In the genomic region with DNA sequence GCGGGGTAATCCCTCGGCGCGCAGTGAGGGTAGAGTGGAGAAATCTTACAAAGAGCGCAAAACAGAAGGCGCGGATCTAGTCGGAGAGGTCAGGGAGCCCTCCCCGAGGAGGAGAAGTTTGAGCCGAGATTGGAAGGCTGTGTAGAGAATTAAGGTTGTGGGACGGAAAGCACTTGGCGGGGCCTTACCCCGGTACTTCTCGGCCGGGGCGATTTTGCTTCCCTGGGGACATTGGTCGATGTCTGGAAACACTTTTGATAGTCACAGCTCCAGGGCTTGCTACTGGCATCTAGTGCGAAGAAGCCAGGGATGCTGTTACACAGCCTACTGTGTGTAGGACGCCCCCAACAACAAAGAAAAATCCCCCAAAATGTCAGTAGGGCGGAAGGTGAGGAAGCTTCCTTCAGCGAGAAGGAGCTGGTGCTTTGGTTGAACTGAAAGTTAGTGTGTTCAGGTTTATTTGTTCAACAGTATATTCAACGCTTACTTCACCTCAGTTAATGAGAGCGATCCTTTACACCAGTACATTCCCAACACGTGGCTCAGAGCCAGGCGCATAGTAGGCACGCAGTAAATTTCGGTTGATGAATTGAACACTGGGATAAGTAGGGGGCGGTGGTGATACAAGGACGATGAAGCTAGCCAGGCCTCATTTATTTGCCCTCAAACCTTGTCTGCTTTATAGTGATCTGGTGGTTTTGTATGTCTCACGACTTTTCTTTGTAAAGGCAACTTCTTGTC, we compare ENCODE assay signal across 8 cellular contexts.
DNase-seq lines count a peak whose midpoint lies in the region; ATAC-seq and TF ChIP-seq lines count a peak whose summit lies in the region.

No MANE protein-coding gene starts in this region.

- DNase-seq in COLO829 (ENCODE audit: low spot score) (peak; percentile 7), NT2/D1 (ENCODE audit: low read depth, low spot score) (no peak), brain microvascular endothelial cell (peak; percentile 15), SW480 (ENCODE audit: low spot score) (no peak)
- peak in 1 of 2 donors; percentile 8 for DNase-seq in stimulated activated naive CD8-positive, alpha-beta T cell treated with anti-CD3 and anti-CD28 coated beads, Interleukin-15, amount 100 ng/mL, for 72 hours

- in situ Hi-C loops in brain microvascular endothelial cell (cut with HindIII; ENCODE audit: low pct_ligation_motif_present, low sequenced_read_pairs), result no loop called here

- ATAC-seq in GM21447 (IDR thresholded peaks at IDR 0.05; ENCODE audit: unreplicated experiment) (peak; percentile 1), HG02970 (IDR thresholded peaks at IDR 0.05; ENCODE audit: low FRiP score, unreplicated experiment) (no peak)
- ATAC-seq in stimulated activated naive CD8-positive, alpha-beta T cell treated with anti-CD3 and anti-CD28 coated beads, Interleukin-15, amount 100 ng/mL, for 72 hours, result no peak

- peak overlapping the region; percentile 96 for H3K9ac ChIP-seq in NT2/D1 (ENCODE audit: insufficient read length, low read depth)

- peak overlapping the region; percentile 96 to 97 for H3K27ac Mint-ChIP-seq in stimulated activated naive CD8-positive, alpha-beta T cell treated with anti-CD3 and anti-CD28 coated beads, Interleukin-15, amount 100 ng/mL, for 72 hours

- H3K4me1 Mint-ChIP-seq in stimulated activated naive CD8-positive, alpha-beta T cell treated with anti-CD3 and anti-CD28 coated beads, Interleukin-15, amount 100 ng/mL, for 72 hours, result peaks cover 37% of the 10 kb centered on the region

- no peaks in the 10 kb centered on the region for H3K4me1 ChIP-seq in NT2/D1 (ENCODE audit: insufficient read depth, insufficient read length)

- H3K9me3 Mint-ChIP-seq in stimulated activated naive CD8-positive, alpha-beta T cell treated with anti-CD3 and anti-CD28 coated beads, Interleukin-15, amount 100 ng/mL, for 72 hours, result no peaks in the 10 kb centered on the region

- H3K4me3 ChIP-seq in NT2/D1 (ENCODE audit: insufficient read length, low read depth), result peak overlapping the region; percentile 97
- H3K4me3 ChIP-seq in brain microvascular endothelial cell (ENCODE audit: low read depth, low read length), result peak overlapping the region; percentile 98

- H3K36me3 ChIP-seq in NT2/D1 (ENCODE audit: insufficient read depth, insufficient read length, low read length) (peaks cover 15% of the 10 kb centered on the region), brain microvascular endothelial cell (replicated peaks) (no peaks in the 10 kb centered on the region)

- H3K27me3 Mint-ChIP-seq in stimulated activated naive CD8-positive, alpha-beta T cell treated with anti-CD3 and anti-CD28 coated beads, Interleukin-15, amount 100 ng/mL, for 72 hours, result no peaks in the 10 kb centered on the region

- H3K27ac ChIP-seq in brain microvascular endothelial cell (peak overlapping the region; percentile 38), layer of hippocampus (ENCODE audit: low read depth, low read length) (peak overlapping the region; percentile 66)

- H3K27me3 ChIP-seq in NT2/D1 (ENCODE audit: insufficient read depth, insufficient read length) (peaks cover 25% of the 10 kb centered on the region), brain microvascular endothelial cell (replicated peaks) (no peaks in the 10 kb centered on the region), layer of hippocampus (ENCODE audit: control insufficient read depth, insufficient read depth, low read length) (no peaks in the 10 kb centered on the region)

- peaks cover 8% of the 10 kb centered on the region for H3K9me3 ChIP-seq in NT2/D1 (ENCODE audit: insufficient read depth, low read length)

- peak overlapping the region; percentile 91 to 100 for H3K4me3 Mint-ChIP-seq in stimulated activated naive CD8-positive, alpha-beta T cell treated with anti-CD3 and anti-CD28 coated beads, Interleukin-15, amount 100 ng/mL, for 72 hours

- TF ChIP-seq CTCF in brain microvascular endothelial cell (IDR thresholded peaks at IDR 0.05; ENCODE audit: low read depth, low read length, missing control alignments), result peak; percentile 30

Comparison
In these comparisons a context has a peak if more than half of its experiments do, and no peak if none do; other contexts are left out.
1. DNase-seq: peak in COLO829 (single experiment) and brain microvascular endothelial cell (single experiment); none in NT2/D1 (single experiment) and SW480 (single experiment).